Comparison of ENCODE assay signal across 21 cellular contexts in genomic region chr18:62461591-62461990, GRCh38.
"Had no signal": no experiment of that assay in that cellular context is flagged by ENCODE, and none has a peak within 500 bp of the region (broad histone marks: within the 10 kb centered on the region; RNA-seq: fewer than 3 reads in every experiment).

No MANE protein-coding gene starts in this region.

- H3K36me3 Mint-ChIP-seq: IgD-negative memory B cell, T-cell had no signal

- H3K9ac ChIP-seq: SK-N-SH had no signal

- H3K27ac ChIP-seq: RWPE1 had no signal

- H3K4me3 ChIP-seq: K562 had no signal

- H3K4me2 ChIP-seq: SK-N-SH had no signal

- H3K9me2 ChIP-seq: SK-N-SH had no signal

- H3K4me1 Mint-ChIP-seq: T-cell had no signal

- H3K9me3 ChIP-seq: SK-N-SH had no signal

- DNase-seq: NCI-H1092, NCI-H1105 treated with DMSO at 0.1 percent for 48 hours, NCI-H1417 treated with DMSO at 0.1 percent for 48 hours, NCI-H1694 treated with DMSO at 0.1 percent for 48 hours, NCI-H2029, NCI-H2081 treated with DMSO at 0.1 percent for 48 hours, NCI-H2171, NCI-H226, NCI-H446, NCI-H510A, NCI-H524 treated with DMSO at 0.1 percent for 48 hours, NCI-H69, NCI-H774, SHP77, SK-N-SH, SW 1271, T-cell had no signal

- H3K27ac Mint-ChIP-seq: IgD-negative memory B cell, T-cell had no signal

- FAIRE-seq: K562 had no signal

- ATAC-seq: K562, Panc1, T-cell had no signal

- H3K4me3 Mint-ChIP-seq: IgD-negative memory B cell, T-cell had no signal
